In the genomic region with DNA sequence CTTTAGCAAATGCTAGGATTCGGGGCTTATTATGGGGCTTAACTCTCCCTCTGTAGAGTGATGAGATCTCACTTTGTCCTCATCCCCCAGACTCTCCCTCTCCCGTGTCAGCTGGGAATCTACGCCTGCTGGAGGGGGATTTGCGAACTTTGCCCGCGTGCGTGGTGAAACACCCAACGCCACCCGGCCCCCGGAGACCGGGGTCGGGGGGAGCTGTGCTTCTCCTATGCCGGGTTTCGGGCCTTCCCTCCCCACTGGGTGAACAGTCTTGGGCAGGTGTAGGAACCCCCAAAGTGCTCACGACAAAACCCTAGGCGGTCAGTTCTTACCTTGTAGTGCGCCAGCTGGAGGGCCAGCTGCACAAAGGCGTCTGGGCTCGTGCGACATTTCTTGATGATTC, we compare ENCODE assay signal across 6 cellular contexts.
"Had no signal": no experiment of that assay in that cellular context is flagged by ENCODE, and none has a peak within 500 bp of the region (broad histone marks: within the 10 kb centered on the region; RNA-seq: fewer than 3 reads in every experiment).

No MANE protein-coding gene starts in this region.

- H2AFZ ChIP-seq: GM23338 had no signal

- H3K4me1 Mint-ChIP-seq: GM23338 had no signal

- H3K4me3 ChIP-seq: GM23338, HAP-1, K562 had no signal

- H3K4me2 ChIP-seq: GM23338 had no signal

- H3K4me1 ChIP-seq: HAP-1 had no signal

- DNase-seq: HFFc6, IMR-90 had no signal

- H3K9me3 ChIP-seq: HAP-1 had no signal

- H3K9me3 Mint-ChIP-seq: GM23338, HFFc6 had no signal

- H3K27ac Mint-ChIP-seq: GM23338, HFFc6 had no signal

- ATAC-seq: GM23338, HCT116, K562 had no signal

- H3K4me3 Mint-ChIP-seq: GM23338, HFFc6 had no signal
